15 cellular contexts compared by ENCODE assay signal in the genomic region with DNA sequence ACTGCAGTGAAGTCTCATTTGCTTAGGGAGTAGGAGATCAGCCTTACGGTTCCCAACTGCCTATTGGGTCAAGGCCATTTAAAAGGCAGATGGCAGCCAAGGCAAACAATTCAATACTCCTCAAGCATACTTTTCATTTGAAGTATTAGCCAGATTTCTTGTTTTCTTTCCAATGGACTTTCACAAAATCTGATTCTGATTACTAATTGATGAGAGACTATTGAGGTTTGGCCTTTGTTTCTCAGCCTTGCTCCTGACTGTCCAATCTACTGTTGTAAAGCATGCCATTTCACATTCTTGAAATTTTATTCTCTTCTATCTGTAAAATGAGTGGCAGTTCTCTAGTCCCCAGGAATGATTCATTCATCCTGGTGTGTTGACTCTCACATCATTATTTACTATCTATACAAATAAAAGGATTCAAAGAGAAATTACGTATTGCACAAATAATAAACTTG.
DNase-seq lines count a peak whose midpoint lies in the region; ATAC-seq, FAIRE-seq and TF ChIP-seq lines count a peak whose summit lies in the region.
"Had no signal": no experiment of that assay in that cellular context is flagged by ENCODE, and none has a peak within 500 bp of the region (broad histone marks: within the 10 kb centered on the region; RNA-seq: fewer than 3 reads in every experiment).

No MANE protein-coding gene starts in this region.

- dilution Hi-C loops in endothelial cell of umbilical vein (cut with MboI; ENCODE audit: extremely low pct_ligation_motif_present, low sequenced_read_pairs), result no loop called here

- no peaks in the 10 kb centered on the region for H3K36me3 Mint-ChIP-seq in Calu3 (ENCODE audit: insufficient read depth, unreplicated experiment)
- H3K36me3 Mint-ChIP-seq in activated CD8-positive, alpha-beta T cell treated with anti-CD3 and anti-CD28 coated beads, Interleukin-2, amount 10 ng/mL, durations not matched to agents 7 days and 5 days (ENCODE audit: low read depth), result no peaks in the 10 kb centered on the region

- H3K27ac ChIP-seq in endothelial cell of umbilical vein (ENCODE audit: insufficient read depth, low read depth, low read length), result no peak overlapping the region

- peak; percentile 30 for ATAC-seq in Right ventricle myocardium superior (ENCODE audit: poor library complexity)
- no peak for ATAC-seq in HG03432 (IDR thresholded peaks at IDR 0.05; ENCODE audit: unreplicated experiment)
- ATAC-seq in activated CD8-positive, alpha-beta T cell treated with anti-CD3 and anti-CD28 coated beads, Interleukin-2, amount 10 ng/mL, durations not matched to agents 7 days and 5 days, result no peak
- ATAC-seq: K562 had no signal

- H3K9me3 ChIP-seq in endothelial cell of umbilical vein (replicated peaks; ENCODE audit: control insufficient read depth, insufficient read depth, low read length), result no peaks in the 10 kb centered on the region

- H3K27me3 ChIP-seq in endothelial cell of umbilical vein (ENCODE audit: control insufficient read depth in 2 of 2, insufficient read depth in 2 of 2, low read length in 2 of 2), result no peaks in the 10 kb centered on the region

- H3K4me1 ChIP-seq in endothelial cell of umbilical vein (ENCODE audit: control insufficient read depth, extremely low read depth, insufficient read depth, low read length), result peaks cover 4% of the 10 kb centered on the region

- H3K4me1 Mint-ChIP-seq in Calu3 (ENCODE audit: low read depth, unreplicated experiment), result no peaks in the 10 kb centered on the region
- H3K4me1 Mint-ChIP-seq in activated CD8-positive, alpha-beta T cell treated with anti-CD3 and anti-CD28 coated beads, Interleukin-2, amount 10 ng/mL, durations not matched to agents 7 days and 5 days (ENCODE audit: low read depth), result peaks cover 14% of the 10 kb centered on the region

- no peak for TF ChIP-seq POLR2A in endothelial cell of umbilical vein (IDR thresholded peaks at IDR 0.05; ENCODE audit: low read depth, low read length)

- no peak overlapping the region for H3K27ac Mint-ChIP-seq in Calu3 (ENCODE audit: unreplicated experiment)
- H3K27ac Mint-ChIP-seq in activated CD8-positive, alpha-beta T cell treated with anti-CD3 and anti-CD28 coated beads, Interleukin-2, amount 10 ng/mL, durations not matched to agents 7 days and 5 days, result no peak overlapping the region

- H3K9me1 ChIP-seq in endothelial cell of umbilical vein (replicated peaks; ENCODE audit: control insufficient read depth, extremely low read depth, insufficient read depth, low read length), result no peaks in the 10 kb centered on the region

- intact Hi-C loops in Right ventricle myocardium superior (cut with DNase I), result loop anchor here (5.0 to 10.0 kb wide), 3 partner anchors 77 to 255 kb away; partner anchors contain the start of gene TGFBR2
- intact Hi-C loops in cardiac septum (cut with DNase I), result loop anchor here (5.0 kb wide), 3 partner anchors 72 to 167 kb away; partner anchors contain the start of gene TGFBR2
- intact Hi-C loops in endothelial cell of umbilical vein (cut with micrococcal nuclease), result no loop called here
- intact Hi-C loops in Calu3 (cut with micrococcal nuclease; ENCODE audit: unreplicated experiment), result no loop called here

- no peak for DNase-seq in Right ventricle myocardium superior
- no peak for DNase-seq in cardiac septum (ENCODE audit: low spot score)
- no peak for DNase-seq in endothelial cell of umbilical vein (ENCODE audit: low read depth, low spot score)
- peak; percentile 27 for DNase-seq in myocyte (ENCODE audit: low read depth)
- no peak for DNase-seq in Calu3
- DNase-seq in activated CD8-positive, alpha-beta T cell treated with anti-CD3 and anti-CD28 coated beads, Interleukin-2, amount 10 ng/mL, durations not matched to agents 7 days and 5 days, result no peak
- DNase-seq in superior temporal gyrus (ENCODE audit: extremely low spot score), result no peak
- DNase-seq: activated CD4-positive, CD25-positive, alpha-beta regulatory T cell; NCI-H345; occipital lobe; SHP77 treated with DMSO at 0.1 percent for 48 hours; stimulated activated CD4-positive, alpha-beta T cell treated with anti-CD3 and anti-CD28 coated beads, Interleukin-4, amount 100 ng/mL, for 1 hour; stimulated activated naive CD4-positive, alpha-beta T cell treated with Interleukin-2 at 50 U/mL for 16 hours had no signal

- no peaks in the 10 kb centered on the region for H4K20me1 ChIP-seq in endothelial cell of umbilical vein (replicated peaks; ENCODE audit: control insufficient read depth, extremely low read depth, insufficient read depth, low read length)

- H2AFZ ChIP-seq in endothelial cell of umbilical vein (ENCODE audit: low read depth, low read length), result no peak overlapping the region

- no peaks in the 10 kb centered on the region for H3K27me3 Mint-ChIP-seq in Calu3 (ENCODE audit: unreplicated experiment)
- H3K27me3 Mint-ChIP-seq in activated CD8-positive, alpha-beta T cell treated with anti-CD3 and anti-CD28 coated beads, Interleukin-2, amount 10 ng/mL, durations not matched to agents 7 days and 5 days (ENCODE audit: low read depth), result no peaks in the 10 kb centered on the region

- no peak overlapping the region for H3K4me3 Mint-ChIP-seq in Calu3 (ENCODE audit: low read depth, unreplicated experiment)
- H3K4me3 Mint-ChIP-seq in activated CD8-positive, alpha-beta T cell treated with anti-CD3 and anti-CD28 coated beads, Interleukin-2, amount 10 ng/mL, durations not matched to agents 7 days and 5 days, result no peak overlapping the region

- CTCF ChIA-PET in endothelial cell of umbilical vein (lab: Charles Lee) (no interaction called here), Calu3 (lab: Charles Lee) (no interaction called here)
- CTCF ChIA-PET in activated CD8-positive, alpha-beta T cell treated with anti-CD3 and anti-CD28 coated beads, Interleukin-2, amount 10 ng/mL, durations not matched to agents 7 days and 5 days (lab: Charles Lee), result interaction anchor here (1.4 to 2.2 kb wide), 2 partner anchors 17 to 120 kb away, joined by 5 to 6 read pairs; no protein-coding TSS in a partner anchor

- no TSS peak for BruUV-seq in endothelial cell of umbilical vein (replicated peaks; lab: Mats Ljungman, UMichigan)
- no TSS peak for BruUV-seq in Calu3 (replicated peaks; lab: Mats Ljungman, UMichigan)

- H3K9ac ChIP-seq in endothelial cell of umbilical vein (replicated peaks; ENCODE audit: extremely low read depth, insufficient read depth, low read length), result no peak overlapping the region

- TF ChIP-seq CTCF in endothelial cell of umbilical vein (IDR thresholded peaks at IDR 0.05; ENCODE audit: extremely low read depth in 1 of 2, insufficient read depth in 1 of 2, low read depth in 1 of 2, low read length in 2 of 2) (no peak), Calu3 (IDR thresholded peaks at IDR 0.05; ENCODE audit: unreplicated experiment) (no peak)

- no peak overlapping the region for H3K4me2 ChIP-seq in endothelial cell of umbilical vein (ENCODE audit: insufficient read depth, low read length)

- no peak overlapping the region for H3K4me3 ChIP-seq in endothelial cell of umbilical vein (replicated peaks in 1 of 3; ENCODE audit: insufficient read depth in 1 of 3, low read depth in 1 of 3, low read length in 3 of 3)
- H3K4me3 ChIP-seq: K562 had no signal

- H3K9me3 Mint-ChIP-seq in Calu3 (ENCODE audit: low read depth, unreplicated experiment), result peaks cover 7% of the 10 kb centered on the region
- H3K9me3 Mint-ChIP-seq in activated CD8-positive, alpha-beta T cell treated with anti-CD3 and anti-CD28 coated beads, Interleukin-2, amount 10 ng/mL, durations not matched to agents 7 days and 5 days (ENCODE audit: insufficient read depth), result no peaks in the 10 kb centered on the region

- no peak for FAIRE-seq in endothelial cell of umbilical vein (lab: Jason Lieb, UNC)
- FAIRE-seq: K562 had no signal

- no peaks in the 10 kb centered on the region for H3K79me2 ChIP-seq in endothelial cell of umbilical vein (ENCODE audit: control insufficient read depth, insufficient read depth, low read length)

- H3K36me3 ChIP-seq in endothelial cell of umbilical vein (ENCODE audit: control insufficient read depth in 2 of 2, extremely low read depth in 1 of 2, insufficient read depth in 2 of 2, low read length in 2 of 2), result no peaks in the 10 kb centered on the region

- POLR2A ChIA-PET in endothelial cell of umbilical vein (lab: Charles Lee), result no interaction called here
- POLR2A ChIA-PET in activated CD8-positive, alpha-beta T cell treated with anti-CD3 and anti-CD28 coated beads, Interleukin-2, amount 10 ng/mL, durations not matched to agents 7 days and 5 days (lab: Charles Lee), result no interaction called here

TF ChIP-seq in endothelial cell of umbilical vein, 7 proteins besides CTCF, POLR2A, EP300 and RAD21:
- peak; percentile 37 for TF ChIP-seq FOS (IDR thresholded peaks at IDR 0.05; ENCODE audit: borderline replicate concordance, insufficient read depth, low read length)
- TF ChIP-seq POLR2AphosphoS5 (IDR thresholded peaks at IDR 0.05; ENCODE audit: insufficient read depth, low read depth, low read length), result no peak

Comparison
In these comparisons a context has a peak if more than half of its experiments do, and no peak if none do; other contexts are left out.
1. intact Hi-C loops: an anchor here in Right ventricle myocardium superior (5.0 to 10.0 kb wide) and cardiac septum (5.0 kb wide); none called in endothelial cell of umbilical vein and Calu3.